Comparison of ENCODE assay signal across 18 cellular contexts in genomic region chr19:18969953-18970659, GRCh38. TPM values are rescaled to one million over a fixed set of nuclear protein-coding genes. Genes with fewer than 3 reads are reported as not detected.
DNase-seq lines count a peak whose midpoint lies in the region; ATAC-seq and TF ChIP-seq lines count a peak whose summit lies in the region.
"Had no signal": no experiment of that assay in that cellular context is flagged by ENCODE, and none has a peak within 500 bp of the region (broad histone marks: within the 10 kb centered on the region; RNA-seq: fewer than 3 reads in every experiment).

No MANE protein-coding gene starts in this region.

- no peak overlapping the region for H3K4me2 ChIP-seq in smooth muscle cell

- no peak overlapping the region for H3K27ac Mint-ChIP-seq in MCF 10A (ENCODE audit: low read depth, unreplicated experiment)
- H3K27ac Mint-ChIP-seq: activated CD4-positive, alpha-beta T cell treated with anti-CD3 and anti-CD28 coated beads, Interleukin-2, amount 10 ng/mL, durations not matched to agents 24 days and 14 days; activated naive CD8-positive, alpha-beta T cell; T-helper 2 cell treated with Interferon-gamma antibody and Interleukin-4, amounts not matched to agents 5 μg/mL and 100 μg/mL, for 36 hours had no signal

- TF ChIP-seq CTCF in breast epithelium (IDR thresholded peaks at IDR 0.05) (no peak), MCF 10A (IDR thresholded peaks at IDR 0.05; ENCODE audit: unreplicated experiment) (no peak), adrenal gland (IDR thresholded peaks at IDR 0.05) (no peak), tibial nerve (IDR thresholded peaks at IDR 0.05) (no peak), upper lobe of right lung (IDR thresholded peaks at IDR 0.05) (no peak), smooth muscle cell (IDR thresholded peaks at IDR 0.05; ENCODE audit: borderline replicate concordance, insufficient read depth, poor library complexity, severe bottlenecking) (no peak)

- no peak for TF ChIP-seq POLR2A in breast epithelium (IDR thresholded peaks at IDR 0.05)
- no peak for TF ChIP-seq POLR2A in adrenal gland (IDR thresholded peaks at IDR 0.05)
- TF ChIP-seq POLR2A in tibial nerve (IDR thresholded peaks at IDR 0.05): no peak

- BruUV-seq in MCF 10A (replicated peaks; lab: Mats Ljungman, UMichigan): no TSS peak

- H3K79me2 ChIP-seq in smooth muscle cell (ENCODE audit: low read depth): no peaks in the 10 kb centered on the region

- H3K27me3 ChIP-seq in breast epithelium: no peaks in the 10 kb centered on the region
- no peaks in the 10 kb centered on the region for H3K27me3 ChIP-seq in adrenal gland
- H3K27me3 ChIP-seq in tibial nerve: no peaks in the 10 kb centered on the region
- no peaks in the 10 kb centered on the region for H3K27me3 ChIP-seq in upper lobe of right lung
- H3K27me3 ChIP-seq in smooth muscle cell (ENCODE audit: low read depth): no peaks in the 10 kb centered on the region
- H3K27me3 ChIP-seq: ovary had no signal

- H3K4me3 ChIP-seq in breast epithelium (no peak overlapping the region), adrenal gland (no peak overlapping the region), tibial nerve (no peak overlapping the region), upper lobe of right lung (no peak overlapping the region), smooth muscle cell (no peak overlapping the region)
- H3K4me3 ChIP-seq: ovary had no signal

- DNase-seq in breast epithelium (ENCODE audit: low spot score in 2 of 2) (no peak), MCF 10A (ENCODE audit: unreplicated experiment) (no peak), adrenal gland (no peak), foreskin melanocyte (peak; percentile 11), tibial nerve (ENCODE audit: low spot score in 2 of 2) (no peak), upper lobe of right lung (no peak), smooth muscle cell (lab: John Stamatoyannopoulos, UW; ENCODE audit: unreplicated experiment) (no peak)
- no peak for DNase-seq in activated CD4-positive, alpha-beta T cell treated with anti-CD3 and anti-CD28 coated beads, Interleukin-2, amount 50 U/mL, for 1 hour
- DNase-seq: 8988T; activated CD4-positive, alpha-beta T cell treated with anti-CD3 and anti-CD28 coated beads, Interleukin-2, amount 10 ng/mL, durations not matched to agents 24 days and 14 days; activated T-cell treated with anti-CD3 and anti-CD28 coated beads for 4 hours; glutamatergic neuron; NCI-H187 treated with DMSO at 0.1 percent for 48 hours; NCI-H524 treated with DMSO at 0.1 percent for 48 hours; ovary had no signal

- WGBS in adrenal gland, 4 donors: 80 to 82% (median 81%) methylated on average over 13 of the region's 13 CpGs
- WGBS in tibial nerve, 2 donors: 62 to 69% methylated on average over 13 of the region's 13 CpGs
- 93% methylated on average over 13 of the region's 13 CpGs for WGBS in smooth muscle cell (ENCODE audit: low lambda C conversion rate)

- H3F3A ChIP-seq in smooth muscle cell (ENCODE audit: low read depth): no peaks in the 10 kb centered on the region

- POLR2A ChIA-PET in MCF 10A (lab: Yijun Ruan, JAX): interaction anchor here (0.9 to 1.0 kb wide), 2 partner anchors 12 to 17 kb away, joined by 3 read pairs; no protein-coding TSS in a partner anchor

- H3K27ac ChIP-seq in breast epithelium (peak overlapping the region; percentile 87 to 88), adrenal gland (peak overlapping the region in 3 of 5 donors; percentile 54 to 76 (median 73)), tibial nerve (peak overlapping the region; percentile 49 to 89 (median 73)), upper lobe of right lung (no peak overlapping the region), smooth muscle cell (ENCODE audit: low read depth) (no peak overlapping the region)
- H3K27ac ChIP-seq: ovary had no signal

- peaks cover 6% of the 10 kb centered on the region for H3K36me3 Mint-ChIP-seq in MCF 10A (ENCODE audit: insufficient read depth, unreplicated experiment)
- H3K36me3 Mint-ChIP-seq: activated naive CD8-positive, alpha-beta T cell had no signal

- no peak for TF ChIP-seq EP300 in tibial nerve (IDR thresholded peaks at IDR 0.05)

- CTCF ChIA-PET in MCF 10A (lab: Yijun Ruan, JAX): interaction anchor here (0.6 to 1.6 kb wide), 3 partner anchors 14 to 485 kb away, joined by 3 to 9 read pairs (median 3); no protein-coding TSS in a partner anchor

- H2AFZ ChIP-seq in smooth muscle cell (ENCODE audit: low read depth): no peak overlapping the region

- H4K20me1 ChIP-seq in smooth muscle cell (ENCODE audit: low read depth): no peaks in the 10 kb centered on the region

- H3K9me3 ChIP-seq in breast epithelium (no peaks in the 10 kb centered on the region), adrenal gland (replicated peaks in 1 of 3) (no peaks in the 10 kb centered on the region), tibial nerve (no peaks in the 10 kb centered on the region), upper lobe of right lung (no peaks in the 10 kb centered on the region), smooth muscle cell (replicated peaks; ENCODE audit: low read depth) (no peaks in the 10 kb centered on the region)
- H3K9me3 ChIP-seq: ovary had no signal

- no peak overlapping the region for H3K4me3 Mint-ChIP-seq in MCF 10A (ENCODE audit: unreplicated experiment)
- H3K4me3 Mint-ChIP-seq: activated CD4-positive, alpha-beta T cell treated with anti-CD3 and anti-CD28 coated beads, Interleukin-2, amount 10 ng/mL, durations not matched to agents 24 days and 14 days; activated naive CD8-positive, alpha-beta T cell; central memory CD8-positive, alpha-beta T cell; T-helper 2 cell treated with Interferon-gamma antibody and Interleukin-4, amounts not matched to agents 5 μg/mL and 100 μg/mL, for 36 hours had no signal

- intact Hi-C loops in breast epithelium (cut with DNase I; ENCODE audit: low total_unique reads): no loop called here
- intact Hi-C loops in MCF 10A (cut with micrococcal nuclease): no loop called here
- intact Hi-C loops in adrenal gland (cut with DNase I): no loop called here
- intact Hi-C loops in upper lobe of right lung (cut with DNase I): no loop called here

- H3K4me1 ChIP-seq in breast epithelium (peaks cover 0 to 7% of the 10 kb centered on the region in 2 donors), adrenal gland (replicated peaks in 1 of 2) (peaks cover 10 to 35% of the 10 kb centered on the region in 2 donors), tibial nerve (peaks cover 0 to 36% (median 10%) of the 10 kb centered on the region in 4 donors), upper lobe of right lung (peaks cover 35% of the 10 kb centered on the region), smooth muscle cell (ENCODE audit: low read depth) (no peaks in the 10 kb centered on the region)

- H3K4me1 Mint-ChIP-seq in MCF 10A (ENCODE audit: insufficient read depth, unreplicated experiment): no peaks in the 10 kb centered on the region
- H3K4me1 Mint-ChIP-seq: central memory CD8-positive, alpha-beta T cell had no signal

- H3K36me3 ChIP-seq in breast epithelium (no peaks in the 10 kb centered on the region), adrenal gland (replicated peaks in 1 of 2) (no peaks in the 10 kb centered on the region), tibial nerve (no peaks in the 10 kb centered on the region), upper lobe of right lung (no peaks in the 10 kb centered on the region), smooth muscle cell (ENCODE audit: low read depth) (no peaks in the 10 kb centered on the region)
- H3K36me3 ChIP-seq: ovary had no signal

- H3K27me3 Mint-ChIP-seq in MCF 10A (ENCODE audit: insufficient read depth, unreplicated experiment): no peaks in the 10 kb centered on the region

- no peak for ATAC-seq in upper lobe of right lung

- H3K9me3 Mint-ChIP-seq in MCF 10A (ENCODE audit: unreplicated experiment): no peaks in the 10 kb centered on the region
- H3K9me3 Mint-ChIP-seq: activated CD4-positive, alpha-beta T cell treated with anti-CD3 and anti-CD28 coated beads, Interleukin-2, amount 10 ng/mL, durations not matched to agents 24 days and 14 days; central memory CD8-positive, alpha-beta T cell; T-helper 2 cell treated with Interferon-gamma antibody and Interleukin-4, amounts not matched to agents 5 μg/mL and 100 μg/mL, for 36 hours had no signal

- H3K9ac ChIP-seq in smooth muscle cell (ENCODE audit: low read depth): no peak overlapping the region

RNA-seq across cellular contexts. Expression of gene HOMER3, which starts 29.1 kb away (rescaled TPM):
- total RNA-seq in breast epithelium: 10 to 100 TPM; 34.2 to 62.6 (median 56.6) TPM
- 57.9 and 58.9 TPM in 2 replicates for total RNA-seq in MCF 10A (2022)
- 10 to 100 TPM; 26.8 to 97.1 (median 34.8) TPM for total RNA-seq in adrenal gland
- 100 to 1,000 TPM in 1 of 3 donors, 10 to 100 TPM in 2; 13.9 to 130 (median 43.2) TPM for polyA plus RNA-seq in adrenal gland
- 10 to 100 TPM; 38.0 to 90.0 (median 44.6) TPM for total RNA-seq in tibial nerve
- 29.3 TPM for total RNA-seq in upper lobe of right lung
- total RNA-seq in smooth muscle cell: 37.4 and 40.0 TPM in 2 replicates
- 85.1 and 88.1 TPM in 2 replicates for polyA plus RNA-seq in smooth muscle cell

RNA-seq across cellular contexts. Expression of gene DDX49, which starts 50.6 kb away (rescaled TPM):
- 10 to 100 TPM; 34.1 to 44.9 (median 40.2) TPM for total RNA-seq in breast epithelium
- total RNA-seq in MCF 10A (2022): 87.7 and 98.8 TPM in 2 replicates
- 10 to 100 TPM; 29.1 to 51.2 (median 44.9) TPM for total RNA-seq in adrenal gland
- polyA plus RNA-seq in adrenal gland: 100 to 1,000 TPM in 1 of 3 donors, 10 to 100 TPM in 2; 35.9 to 105 (median 88.9) TPM
- 10 to 100 TPM; 31.8 to 61.2 (median 35.5) TPM for total RNA-seq in tibial nerve
- 45.9 TPM for total RNA-seq in upper lobe of right lung
- 36.1 and 55.3 TPM in 2 replicates for total RNA-seq in smooth muscle cell
- polyA plus RNA-seq in smooth muscle cell: 39.6 and 57.9 TPM in 2 replicates

RNA-seq across cellular contexts. Expression of gene COPE, which starts 50.9 kb away (rescaled TPM):
- total RNA-seq in breast epithelium (100 to 1,000 TPM; 144 to 204 (median 190) TPM), MCF 10A (2022) (310 and 456 TPM in 2 replicates), adrenal gland (100 to 1,000 TPM; 208 to 400 (median 312) TPM), tibial nerve (100 to 1,000 TPM; 151 to 266 (median 183) TPM), upper lobe of right lung (141 TPM), smooth muscle cell (187 and 236 TPM in 2 replicates)
- polyA plus RNA-seq in adrenal gland (100 to 1,000 TPM in 2 of 3 donors, 10 to 100 TPM in 1; 45.1 to 298 (median 245) TPM), smooth muscle cell (452 and 497 TPM in 2 replicates)

Comparison
In these comparisons a context has a peak if more than half of its experiments do, and no peak if none do; other contexts are left out.
1. H3K27ac ChIP-seq: peak in breast epithelium (2 of 2), adrenal gland (3 of 5) and tibial nerve (4 of 4); none in upper lobe of right lung (single experiment) and smooth muscle cell (single experiment).